Comparison of ENCODE assay signal across 35 cellular contexts in genomic region chr16:65744401-65744800, GRCh38.
"Had no signal": no experiment of that assay in that cellular context is flagged by ENCODE, and none has a peak within 500 bp of the region (broad histone marks: within the 10 kb centered on the region; RNA-seq: fewer than 3 reads in every experiment).

No MANE protein-coding gene starts in this region.

- H3K36me3 Mint-ChIP-seq: activated naive CD8-positive, alpha-beta T cell treated with anti-CD3 and anti-CD28 coated beads for 36 hours had no signal

- H3K9me3 Mint-ChIP-seq: activated CD4-positive, alpha-beta T cell treated with anti-CD3 and anti-CD28 coated beads, Interleukin-2, amount 10 ng/mL, durations not matched to agents 24 days and 14 days; activated CD8-positive, alpha-beta T cell treated with anti-CD3 and anti-CD28 coated beads for 36 hours; activated naive CD8-positive, alpha-beta T cell treated with anti-CD3 and anti-CD28 coated beads for 36 hours had no signal

- DNase-seq: activated CD4-positive, alpha-beta T cell treated with anti-CD3 and anti-CD28 coated beads, Interleukin-2, amount 10 ng/mL, durations not matched to agents 24 days and 14 days; activated CD4-positive, alpha-beta T cell treated with anti-CD3 and anti-CD28 coated beads, Interleukin-2, amount 50 U/mL, for 4 hours; activated CD8-positive, alpha-beta T cell treated with anti-CD3 and anti-CD28 coated beads for 36 hours; activated effector memory CD4-positive, alpha-beta T cell treated with anti-CD3 and anti-CD28 coated beads, Interleukin-2, amount 50 U/mL, for 16 hours; activated naive CD4-positive, alpha-beta T cell; activated naive CD4-positive, alpha-beta T cell treated with anti-CD3 and anti-CD28 coated beads, Interleukin-2, amount 50 U/mL, for 16 hours; activated naive CD8-positive, alpha-beta T cell treated with anti-CD3 and anti-CD28 coated beads for 36 hours; activated T-cell treated with anti-CD3 and anti-CD28 coated beads, Interleukin-2, amount 50 U/mL, for 1 hour; activated T-cell treated with anti-CD3 and anti-CD28 coated beads, Interleukin-2, amount 50 U/mL, for 72 hours; amygdala; Karpas-422; MG63; NCI-H1048; NCI-H1105 treated with DMSO at 0.1 percent for 48 hours; NCI-H1436; NCI-H1694; NCI-H1930; NCI-H2081 treated with DMSO at 0.1 percent for 48 hours; NCI-H226; NCI-H446 treated with DMSO at 0.1 percent for 48 hours; NCI-H524; NCI-H69; NK-92 treated with Interleukin-12 subunit alpha and Interleukin-12 subunit beta, amount 100 ng/mL, for 24 hours; PC-3; Peyer's patch; RPMI8226; SHP77 treated with DMSO at 0.1 percent for 48 hours; SW 1271; T-helper 1 cell; T-helper 2 cell; T-helper 9 cell had no signal

- H3K36me3 ChIP-seq: ascending aorta, cardiac muscle cell, MG63, Peyer's patch had no signal

- H3K27me3 Mint-ChIP-seq: activated CD4-positive, alpha-beta T cell treated with anti-CD3 and anti-CD28 coated beads, Interleukin-2, amount 10 ng/mL, durations not matched to agents 24 days and 14 days; activated CD8-positive, alpha-beta T cell treated with anti-CD3 and anti-CD28 coated beads for 36 hours; activated naive CD8-positive, alpha-beta T cell treated with anti-CD3 and anti-CD28 coated beads for 36 hours; activated T-helper 17 cell treated with anti-CD3 and anti-CD28 coated beads, Interleukin-2, amount 50 U/mL, for 72 hours; central memory CD8-positive, alpha-beta T cell had no signal

- H3K4me1 Mint-ChIP-seq: activated CD4-positive, alpha-beta T cell treated with anti-CD3 and anti-CD28 coated beads, Interleukin-2, amount 10 ng/mL, durations not matched to agents 24 days and 14 days; activated naive CD8-positive, alpha-beta T cell treated with anti-CD3 and anti-CD28 coated beads for 36 hours; activated T-helper 17 cell treated with anti-CD3 and anti-CD28 coated beads, Interleukin-2, amount 50 U/mL, for 72 hours; central memory CD8-positive, alpha-beta T cell had no signal

- H3K4me3 ChIP-seq: ascending aorta, cardiac muscle cell, MG63, Peyer's patch had no signal

- H3K27ac Mint-ChIP-seq: activated CD4-positive, alpha-beta T cell treated with anti-CD3 and anti-CD28 coated beads, Interleukin-2, amount 10 ng/mL, durations not matched to agents 24 days and 14 days; activated CD8-positive, alpha-beta T cell treated with anti-CD3 and anti-CD28 coated beads for 36 hours; activated naive CD8-positive, alpha-beta T cell treated with anti-CD3 and anti-CD28 coated beads for 36 hours; activated T-cell treated with anti-CD3 and anti-CD28 coated beads, Interleukin-2, amount 50 U/mL, for 72 hours; activated T-helper 17 cell treated with anti-CD3 and anti-CD28 coated beads, Interleukin-2, amount 50 U/mL, for 72 hours had no signal

- H3K4me1 ChIP-seq: ascending aorta, Peyer's patch had no signal

- H3K4me3 Mint-ChIP-seq: activated CD4-positive, alpha-beta T cell treated with anti-CD3 and anti-CD28 coated beads, Interleukin-2, amount 10 ng/mL, durations not matched to agents 24 days and 14 days; activated CD8-positive, alpha-beta T cell treated with anti-CD3 and anti-CD28 coated beads for 36 hours; activated naive CD8-positive, alpha-beta T cell treated with anti-CD3 and anti-CD28 coated beads for 36 hours; activated T-cell treated with anti-CD3 and anti-CD28 coated beads, Interleukin-2, amount 50 U/mL, for 72 hours; activated T-helper 17 cell treated with anti-CD3 and anti-CD28 coated beads, Interleukin-2, amount 50 U/mL, for 72 hours; central memory CD8-positive, alpha-beta T cell had no signal

- H3K9me3 ChIP-seq: ascending aorta, MG63, Peyer's patch had no signal

- H3K27me3 ChIP-seq: ascending aorta, cardiac muscle cell, MG63, Peyer's patch had no signal

- H3K27ac ChIP-seq: ascending aorta, cardiac muscle cell, Peyer's patch had no signal
